11 cellular contexts compared by ENCODE assay signal in genomic region chr20:45355209-45355608, GRCh38. TPM values are rescaled to one million over a fixed set of nuclear protein-coding genes. Genes with fewer than 3 reads are reported as not detected.
DNase-seq lines count a peak whose midpoint lies in the region; ATAC-seq and TF ChIP-seq lines count a peak whose summit lies in the region.
"Had no signal": no experiment of that assay in that cellular context is flagged by ENCODE, and none has a peak within 500 bp of the region (broad histone marks: within the 10 kb centered on the region; RNA-seq: fewer than 3 reads in every experiment).

No MANE protein-coding gene starts in this region.

- peaks cover 37% of the 10 kb centered on the region for H3K4me1 Mint-ChIP-seq in activated T-cell treated with anti-CD3 and anti-CD28 coated beads, Interleukin-2, amount 50 U/mL, for 4 hours (ENCODE audit: low read depth)

- no peaks in the 10 kb centered on the region for H3K9me3 ChIP-seq in esophagus squamous epithelium
- H3K9me3 ChIP-seq in spleen, result no peaks in the 10 kb centered on the region

- TF ChIP-seq POLR2A in esophagus squamous epithelium (IDR thresholded peaks at IDR 0.05), result no peak
- no peak for TF ChIP-seq POLR2A in spleen (IDR thresholded peaks at IDR 0.05)

- H3K4me3 ChIP-seq in esophagus squamous epithelium (no peak overlapping the region), spleen (no peak overlapping the region)

- no peaks in the 10 kb centered on the region for H3K27me3 ChIP-seq in esophagus squamous epithelium
- H3K27me3 ChIP-seq in spleen (replicated peaks in 1 of 7), result no peaks in the 10 kb centered on the region

- H3K9me3 Mint-ChIP-seq in activated T-cell treated with anti-CD3 and anti-CD28 coated beads, Interleukin-2, amount 50 U/mL, for 4 hours, result no peaks in the 10 kb centered on the region
- H3K9me3 Mint-ChIP-seq: dendritic cell treated with granulocyte-macrophage colony-stimulating factor and Interleukin-4, amounts not matched to agents 40 ng/mL and 50 ng/mL, for 4 days had no signal

- no peaks in the 10 kb centered on the region for H3K27me3 Mint-ChIP-seq in activated T-cell treated with anti-CD3 and anti-CD28 coated beads, Interleukin-2, amount 50 U/mL, for 4 hours (ENCODE audit: low read depth)
- H3K27me3 Mint-ChIP-seq: dendritic cell treated with granulocyte-macrophage colony-stimulating factor and Interleukin-4, amounts not matched to agents 40 ng/mL and 50 ng/mL, for 4 days had no signal

- no peaks in the 10 kb centered on the region for H3K36me3 Mint-ChIP-seq in activated T-cell treated with anti-CD3 and anti-CD28 coated beads, Interleukin-2, amount 50 U/mL, for 4 hours (ENCODE audit: insufficient read depth)

- H3K36me3 ChIP-seq in esophagus squamous epithelium (no peaks in the 10 kb centered on the region), spleen (no peaks in the 10 kb centered on the region)

- TF ChIP-seq CTCF in esophagus squamous epithelium (IDR thresholded peaks at IDR 0.05) (no peak), spleen (IDR thresholded peaks at IDR 0.05 in 8 of 11, conservative IDR thresholded peaks at IDR 0.05 in 3 of 11) (no peak)

- H3K4me1 ChIP-seq in esophagus squamous epithelium (peaks cover 23 to 55% (median 41%) of the 10 kb centered on the region in 3 donors), spleen (peaks cover 0 to 37% (median 25%) of the 10 kb centered on the region in 6 donors)

- peak overlapping the region; percentile 55 for H3K4me3 Mint-ChIP-seq in activated T-cell treated with anti-CD3 and anti-CD28 coated beads, Interleukin-2, amount 50 U/mL, for 4 hours
- H3K4me3 Mint-ChIP-seq: dendritic cell treated with granulocyte-macrophage colony-stimulating factor and Interleukin-4, amounts not matched to agents 40 ng/mL and 50 ng/mL, for 4 days had no signal

- ATAC-seq in activated T-cell treated with anti-CD3 and anti-CD28 coated beads, Interleukin-2, amount 50 U/mL, for 4 hours, result peak; percentile 78 to 85
- peak; percentile 62 for ATAC-seq in SK-N-SH treated with all-trans-retinoic acid at 6 μM for 48 hours
- ATAC-seq in GM21447 (IDR thresholded peaks at IDR 0.05; ENCODE audit: unreplicated experiment), result no peak
- ATAC-seq in GM21529 (IDR thresholded peaks at IDR 0.05; ENCODE audit: unreplicated experiment), result no peak
- no peak for ATAC-seq in GM21423 (IDR thresholded peaks at IDR 0.05; ENCODE audit: unreplicated experiment)

- DNase-seq in activated T-cell treated with anti-CD3 and anti-CD28 coated beads, Interleukin-2, amount 50 U/mL, for 4 hours, result no peak
- DNase-seq in activated T-cell treated with anti-CD3 and anti-CD28 coated beads for 4 hours (no peak), esophagus squamous epithelium (lab: John Stamatoyannopoulos, UW) (no peak), spleen (no peak)

- H3K27ac ChIP-seq in esophagus squamous epithelium (peak overlapping the region; percentile 35 to 73 (median 50)), spleen (peak overlapping the region in 5 of 8 donors; percentile 27 to 63 (median 32))
- H3K27ac ChIP-seq: C4-2B had no signal

- intact Hi-C loops in esophagus squamous epithelium (cut with DNase I) (no loop called here), spleen (cut with DNase I; ENCODE audit: low total_unique reads) (no loop called here)

- 24 to 37% methylated on average over 3 of the region's 3 CpGs for WGBS in esophagus squamous epithelium, 2 donors
- WGBS in spleen, 5 donors, result 48 to 74% (median 58%) methylated on average over 3 of the region's 3 CpGs

TF ChIP-seq in SK-N-SH treated with all-trans-retinoic acid at 6 μM for 48 hours, 23 proteins besides CTCF, POLR2A, EP300 and RAD21 (continues in another document):
- TF ChIP-seq OSR1 (CRISPR knock-in tag; IDR thresholded peaks at IDR 0.05), result no peak
- no peak for TF ChIP-seq ESRRG (CRISPR knock-in tag; IDR thresholded peaks at IDR 0.05)
- no peak for TF ChIP-seq CSRNP3 (CRISPR knock-in tag; IDR thresholded peaks at IDR 0.05)
- TF ChIP-seq ZNF8 (CRISPR knock-in tag; IDR thresholded peaks at IDR 0.05), result no peak
- TF ChIP-seq POU6F1 (CRISPR knock-in tag; IDR thresholded peaks at IDR 0.05; ENCODE audit: borderline replicate concordance, low read depth), result no peak
- TF ChIP-seq ZC3H10 (CRISPR knock-in tag; IDR thresholded peaks at IDR 0.05), result no peak
- no peak for TF ChIP-seq CREB5 (CRISPR knock-in tag; IDR thresholded peaks at IDR 0.05; ENCODE audit: low read depth)
- no peak for TF ChIP-seq TCF4 (CRISPR knock-in tag; IDR thresholded peaks at IDR 0.05; ENCODE audit: borderline replicate concordance)

RNA-seq across cellular contexts. Expression of gene SDC4, which starts 7.0 kb away (rescaled TPM):
- 100 to 1,000 TPM in 2 of 3 donors, 10 to 100 TPM in 1; 94.0 to 138 (median 102) TPM for total RNA-seq in activated T-cell treated with anti-CD3 and anti-CD28 coated beads, Interleukin-2, amount 50 U/mL, for 4 hours
- total RNA-seq in esophagus squamous epithelium (100 to 1,000 TPM in 3 of 4 donors, 10 to 100 TPM in 1; 88.1 to 174 (median 120) TPM), spleen (10 to 100 TPM; 27.2 to 56.1 (median 39.7) TPM)
- 10 to 100 TPM; 10.4 to 21.0 (median 15.5) TPM for polyA plus RNA-seq in spleen

RNA-seq across cellular contexts. Expression of gene SYS1, which starts 7.7 kb away (rescaled TPM):
- 10 to 100 TPM; 36.4 to 37.4 (median 36.6) TPM for total RNA-seq in activated T-cell treated with anti-CD3 and anti-CD28 coated beads, Interleukin-2, amount 50 U/mL, for 4 hours
- 10 to 100 TPM; 22.3 to 32.4 (median 27.0) TPM for total RNA-seq in esophagus squamous epithelium
- 10 to 100 TPM; 23.7 to 69.8 (median 35.3) TPM for total RNA-seq in spleen
- 10 to 100 TPM; 15.1 to 22.2 (median 21.6) TPM for polyA plus RNA-seq in spleen

RNA-seq across cellular contexts. Expression of gene TP53TG5, which starts 22.9 kb away (rescaled TPM):
- not detected for total RNA-seq in activated T-cell treated with anti-CD3 and anti-CD28 coated beads, Interleukin-2, amount 50 U/mL, for 4 hours
- not detected for total RNA-seq in esophagus squamous epithelium
- under 1 TPM in 2 of 7 donors, not detected in 5; 0.60 to 0.66 TPM for total RNA-seq in spleen
- under 1 TPM in 1 of 3 donors, not detected in 2; 0.08 TPM for polyA plus RNA-seq in spleen
- total RNA-seq: mucosa of gallbladder had no signal

RNA-seq across cellular contexts. Expression of gene MATN4, which starts 47.1 kb away (rescaled TPM):
- under 1 TPM in 2 of 3 donors, not detected in 1; 0.11 to 0.13 TPM for total RNA-seq in activated T-cell treated with anti-CD3 and anti-CD28 coated beads, Interleukin-2, amount 50 U/mL, for 4 hours
- total RNA-seq in esophagus squamous epithelium, result under 1 TPM in 2 of 4 donors, not detected in 2; 0.09 to 0.68 TPM
- not detected for total RNA-seq in spleen
- polyA plus RNA-seq in spleen, result under 1 TPM in 2 of 3 donors, not detected in 1; 0.19 to 0.52 TPM

RNA-seq across cellular contexts. Expression of gene RBPJL, which starts 48.6 kb away (rescaled TPM):
- total RNA-seq in activated T-cell treated with anti-CD3 and anti-CD28 coated beads, Interleukin-2, amount 50 U/mL, for 4 hours, result under 1 TPM in 2 of 3 donors, not detected in 1; 0.13 to 0.19 TPM
- total RNA-seq in esophagus squamous epithelium, result not detected
- not detected for total RNA-seq in spleen
- polyA plus RNA-seq in spleen, result under 1 TPM in 2 of 3 donors, not detected in 1; 0.05 to 0.09 TPM

Comparison
In these comparisons a context has a peak if more than half of its experiments do, and no peak if none do; other contexts are left out.
1. ATAC-seq: peak in activated T-cell treated with anti-CD3 and anti-CD28 coated beads, Interleukin-2, amount 50 U/mL, for 4 hours (2 of 2) and SK-N-SH treated with all-trans-retinoic acid at 6 μM for 48 hours (single experiment); none in GM21447 (single experiment), GM21529 (single experiment) and GM21423 (single experiment).